In genomic region chr9:19028835-19029451, GRCh38 we compare ENCODE assay signal across 1 cellular context.
TF ChIP-seq lines count a peak whose summit lies in the region.

No MANE protein-coding gene starts in this region.

TF ChIP-seq in GM23338, 12 proteins besides CTCF, POLR2A, EP300 and RAD21 (continued from another document):
- TF ChIP-seq ZNF462 (CRISPR knock-in tag; IDR thresholded peaks at IDR 0.05): no peak
- TF ChIP-seq EZH2 (IDR thresholded peaks at IDR 0.05; ENCODE audit: low read depth, unreplicated experiment): no peak
- TF ChIP-seq ZNF331 (CRISPR knock-in tag; IDR thresholded peaks at IDR 0.05; ENCODE audit: low read depth): no peak
